ENCODE assay signal across 8 cellular contexts in genomic region chr1:220272841-220273090, GRCh38. TPM values are rescaled to one million over a fixed set of nuclear protein-coding genes. Genes with fewer than 3 reads are reported as not detected.
A peak's percentile ranks its signal among the peaks of the same experiment; 100 is the strongest.
DNase-seq lines count a peak whose midpoint lies in the region; ATAC-seq, FAIRE-seq and TF ChIP-seq lines count a peak whose summit lies in the region.

No MANE protein-coding gene starts in this region.

- peaks cover 4% of the 10 kb centered on the region for H3F3A ChIP-seq in SK-N-SH (replicated peaks; ENCODE audit: insufficient read depth)

- POLR2A ChIA-PET in SK-N-SH (lab: Yijun Ruan, JAX) = interaction anchor here (1.0 kb wide), 1 partner anchor 28 kb away, joined by 4 read pairs; no protein-coding TSS in a partner anchor

- H3K9ac ChIP-seq in SK-N-SH = peak overlapping the region; percentile 90

- no peaks in the 10 kb centered on the region for H3K9me3 ChIP-seq in SK-N-SH
- H3K9me3 ChIP-seq in lower lobe of right lung = no peaks in the 10 kb centered on the region
- H3K9me3 ChIP-seq in upper lobe of right lung = no peaks in the 10 kb centered on the region

- peaks cover 12 to 13% of the 10 kb centered on the region in 2 experiments for H3K36me3 ChIP-seq in SK-N-SH (replicated peaks in 1 of 2; ENCODE audit: control insufficient read depth in 1 of 2, insufficient read depth in 2 of 2, low read length in 1 of 2)
- H3K36me3 ChIP-seq in brain microvascular endothelial cell (replicated peaks) = no peaks in the 10 kb centered on the region
- no peaks in the 10 kb centered on the region for H3K36me3 ChIP-seq in lower lobe of right lung
- no peaks in the 10 kb centered on the region for H3K36me3 ChIP-seq in upper lobe of right lung

- 15% methylated on average over 5 of the region's 5 CpGs for WGBS in SK-N-SH (ENCODE audit: low lambda C conversion rate)

- H3K9me2 ChIP-seq in SK-N-SH = no peaks in the 10 kb centered on the region

- in situ Hi-C loops in brain microvascular endothelial cell (cut with HindIII; ENCODE audit: low pct_ligation_motif_present, low sequenced_read_pairs) = no loop called here

- DNase-seq in SK-N-SH = no peak
- no peak for DNase-seq in brain microvascular endothelial cell
- no peak for DNase-seq in lower lobe of right lung
- no peak for DNase-seq in upper lobe of right lung
- no peak for DNase-seq in H54 (ENCODE audit: insufficient read length, low spot score)
- no peak for DNase-seq in T-helper 9 cell

- H3K4me2 ChIP-seq in SK-N-SH = peak overlapping the region; percentile 79

- H3K27me3 ChIP-seq in SK-N-SH (ENCODE audit: insufficient read depth) (no peaks in the 10 kb centered on the region), brain microvascular endothelial cell (replicated peaks) (no peaks in the 10 kb centered on the region), lower lobe of right lung (ENCODE audit: low read depth) (no peaks in the 10 kb centered on the region), upper lobe of right lung (no peaks in the 10 kb centered on the region)

- intact Hi-C loops in lower lobe of right lung (cut with DNase I) (no loop called here), upper lobe of right lung (cut with DNase I) (no loop called here)

- ATAC-seq in SK-N-SH treated with all-trans-retinoic acid at 6 μM for 48 hours = no peak
- no peak for ATAC-seq in lower lobe of right lung
- no peak for ATAC-seq in upper lobe of right lung
- no peak for ATAC-seq in GM19455 (IDR thresholded peaks at IDR 0.05; ENCODE audit: unreplicated experiment)

- no peak for TF ChIP-seq RAD21 in SK-N-SH (IDR thresholded peaks at IDR 0.05; ENCODE audit: low read length)

- H2AFZ ChIP-seq in SK-N-SH (ENCODE audit: low read depth) = peak overlapping the region; percentile 94

- no peak for FAIRE-seq in H54 (lab: Jason Lieb, UNC)

- CTCF ChIA-PET in SK-N-SH (lab: Yijun Ruan, JAX) = interaction anchor here (0.7 to 1.6 kb wide), 3 partner anchors 11 to 289 kb away, joined by 4 to 5 read pairs (median 4); no protein-coding TSS in a partner anchor

- peak overlapping the region; percentile 82 to 96 for H3K27ac ChIP-seq in SK-N-SH (ENCODE audit: low read depth in 2 of 2, low read length in 1 of 2)
- peak overlapping the region; percentile 91 for H3K27ac ChIP-seq in brain microvascular endothelial cell
- peak overlapping the region; percentile 92 for H3K27ac ChIP-seq in lower lobe of right lung
- H3K27ac ChIP-seq in upper lobe of right lung = peak overlapping the region; percentile 91

- H3K4me3 ChIP-seq in SK-N-SH (ENCODE audit: low read depth in 2 of 2, low read length in 1 of 2) (peak overlapping the region; percentile 61 to 92), brain microvascular endothelial cell (ENCODE audit: low read depth, low read length) (peak overlapping the region; percentile 97), lower lobe of right lung (peak overlapping the region; percentile 93), upper lobe of right lung (peak overlapping the region; percentile 90)

- TF ChIP-seq CTCF in SK-N-SH (IDR thresholded peaks at IDR 0.05) = no peak
- no peak for TF ChIP-seq CTCF in brain microvascular endothelial cell (IDR thresholded peaks at IDR 0.05; ENCODE audit: low read depth, low read length, missing control alignments)
- TF ChIP-seq CTCF in lower lobe of right lung (IDR thresholded peaks at IDR 0.05) = no peak
- TF ChIP-seq CTCF in upper lobe of right lung (IDR thresholded peaks at IDR 0.05) = no peak

- TF ChIP-seq EP300 in SK-N-SH (IDR thresholded peaks at IDR 0.05; ENCODE audit: borderline replicate concordance in 1 of 2, low read depth in 1 of 2, low read length in 1 of 2) = no peak

- peaks cover 43% of the 10 kb centered on the region for H3K79me2 ChIP-seq in SK-N-SH (ENCODE audit: insufficient read depth)

- TF ChIP-seq POLR2A in H54 (IDR thresholded peaks at IDR 0.05; ENCODE audit: low read depth, low read length) = no peak

- H3K4me1 ChIP-seq in SK-N-SH (ENCODE audit: control insufficient read depth in 1 of 2, insufficient read depth in 2 of 2, low read depth in 1 of 2, low read length in 1 of 2) (peaks cover 11% of the 10 kb centered on the region in 2 experiments; a peak in 3 of 4 replicates), lower lobe of right lung (peaks cover 30% of the 10 kb centered on the region), upper lobe of right lung (peaks cover 25% of the 10 kb centered on the region)

- H4K20me1 ChIP-seq in SK-N-SH (ENCODE audit: insufficient read depth) = peaks cover 6% of the 10 kb centered on the region; the same call in 1 of the 2 replicates

TF ChIP-seq in SK-N-SH, 30 proteins besides CTCF, POLR2A, EP300 and RAD21:
- TF ChIP-seq CHD2 (IDR thresholded peaks at IDR 0.05; ENCODE audit: low read length, partially characterized antibody) (no peak), RCOR1 (IDR thresholded peaks at IDR 0.05; ENCODE audit: low read length) (0 out of 2 replicates have a peak, but pooled peaks have one; percentile 3), PBX3 (IDR thresholded peaks at IDR 0.05) (peak; percentile 24; the same call in 1 of the 2 replicates)

TF ChIP-seq in SK-N-SH treated with all-trans-retinoic acid at 6 μM for 48 hours, 23 proteins besides CTCF, POLR2A, EP300 and RAD21 (continues in another document):
- no peak for TF ChIP-seq ISL1 (CRISPR knock-in tag; IDR thresholded peaks at IDR 0.05)
- no peak for TF ChIP-seq GLIS3 (CRISPR knock-in tag; IDR thresholded peaks at IDR 0.05)
- TF ChIP-seq TSHZ2 (CRISPR knock-in tag; IDR thresholded peaks at IDR 0.05) = no peak
- TF ChIP-seq POU6F1 (CRISPR knock-in tag; IDR thresholded peaks at IDR 0.05; ENCODE audit: borderline replicate concordance, low read depth) = no peak
- no peak for TF ChIP-seq ZFP3 (CRISPR knock-in tag; IDR thresholded peaks at IDR 0.05)
- TF ChIP-seq SNAI2 (CRISPR knock-in tag; IDR thresholded peaks at IDR 0.05) = no peak
- no peak for TF ChIP-seq RARB (CRISPR knock-in tag; IDR thresholded peaks at IDR 0.05)
- no peak for TF ChIP-seq PATZ1 (CRISPR knock-in tag; IDR thresholded peaks at IDR 0.05; ENCODE audit: borderline replicate concordance)
- TF ChIP-seq ARNTL (CRISPR knock-in tag; IDR thresholded peaks at IDR 0.05; ENCODE audit: borderline replicate concordance, low read depth) = no peak
- no peak for TF ChIP-seq ZNF565 (CRISPR knock-in tag; conservative IDR thresholded peaks at IDR 0.05; ENCODE audit: low read depth)
- TF ChIP-seq TCF4 (CRISPR knock-in tag; IDR thresholded peaks at IDR 0.05; ENCODE audit: borderline replicate concordance) = no peak
- TF ChIP-seq ZFP30 (CRISPR knock-in tag; IDR thresholded peaks at IDR 0.05) = no peak
- no peak for TF ChIP-seq ZC3H10 (CRISPR knock-in tag; IDR thresholded peaks at IDR 0.05)
- TF ChIP-seq TOX (CRISPR knock-in tag; IDR thresholded peaks at IDR 0.05; ENCODE audit: borderline replicate concordance) = no peak; the same call in 1 of the 2 replicates

RNA-seq across cellular contexts. Expression of gene RAB3GAP2, which starts 0.5 kb away (rescaled TPM):
- polyA plus RNA-seq in SK-N-SH (2012; rRNA removed) = 9.3 and 11.7 TPM in 2 replicates
- polyA plus RNA-seq in SK-N-SH (2012; cell fraction: cytosol; rRNA removed) = 9.2 and 11.2 TPM in 2 replicates
- polyA plus RNA-seq in SK-N-SH (2012; cell fraction: nucleus; rRNA removed) = 23.9 and 32.4 TPM in 2 replicates
- 36.1 TPM for total RNA-seq in lower lobe of right lung
- 39.2 TPM for total RNA-seq in upper lobe of right lung
